27 cellular contexts compared by ENCODE assay signal in genomic region chr3:156406393-156406792, GRCh38.
"Had no signal": no experiment of that assay in that cellular context is flagged by ENCODE, and none has a peak within 500 bp of the region (broad histone marks: within the 10 kb centered on the region; RNA-seq: fewer than 3 reads in every experiment).

No MANE protein-coding gene starts in this region.

- H3K4me3 ChIP-seq: ascending aorta, body of pancreas, SK-N-MC had no signal

- H3K27me3 Mint-ChIP-seq: activated naive CD4-positive, alpha-beta T cell treated with anti-CD3 and anti-CD28 coated beads, Interleukin-2, amount 50 U/mL, for 24 hours had no signal

- H3K9ac ChIP-seq: KMS-11 had no signal

- H3K27ac Mint-ChIP-seq: activated CD4-positive, alpha-beta T cell treated with anti-CD3 and anti-CD28 coated beads for 36 hours; activated CD8-positive, alpha-beta T cell treated with anti-CD3 and anti-CD28 coated beads, Interleukin-2, amount 10 ng/mL, durations not matched to agents 7 days and 5 days; activated naive CD4-positive, alpha-beta T cell treated with anti-CD3 and anti-CD28 coated beads, Interleukin-2, amount 50 U/mL, for 24 hours; activated T-helper 1 cell treated with anti-CD3 and anti-CD28 coated beads, Interleukin-12 subunit alpha, Interleukin-12 subunit beta, Interleukin-2, Interleukin-4 antibody, amounts not matched to agents 30 ng/mL and 10 ng/mL and 1 ng/mL, durations not matched to agents 14 hours and 24 hours and 36 hours; T-cell had no signal

- H3K9me3 Mint-ChIP-seq: activated naive CD4-positive, alpha-beta T cell treated with anti-CD3 and anti-CD28 coated beads, Interleukin-2, amount 50 U/mL, for 24 hours; activated T-helper 1 cell treated with anti-CD3 and anti-CD28 coated beads, Interleukin-12 subunit alpha, Interleukin-12 subunit beta, Interleukin-2, Interleukin-4 antibody, amounts not matched to agents 30 ng/mL and 10 ng/mL and 1 ng/mL, durations not matched to agents 14 hours and 24 hours and 36 hours; T-cell had no signal

- H3K27me3 ChIP-seq: ascending aorta, body of pancreas had no signal

- H3K4me3 Mint-ChIP-seq: activated CD4-positive, alpha-beta T cell treated with anti-CD3 and anti-CD28 coated beads for 36 hours; activated CD8-positive, alpha-beta T cell treated with anti-CD3 and anti-CD28 coated beads, Interleukin-2, amount 10 ng/mL, durations not matched to agents 7 days and 5 days; activated naive CD4-positive, alpha-beta T cell treated with anti-CD3 and anti-CD28 coated beads, Interleukin-2, amount 50 U/mL, for 24 hours; activated T-helper 1 cell treated with anti-CD3 and anti-CD28 coated beads, Interleukin-12 subunit alpha, Interleukin-12 subunit beta, Interleukin-2, Interleukin-4 antibody, amounts not matched to agents 30 ng/mL and 10 ng/mL and 1 ng/mL, durations not matched to agents 14 hours and 24 hours and 36 hours; T-cell had no signal

- H3K36me3 Mint-ChIP-seq: activated naive CD4-positive, alpha-beta T cell treated with anti-CD3 and anti-CD28 coated beads, Interleukin-2, amount 50 U/mL, for 24 hours; T-cell had no signal

- H3K27ac ChIP-seq: ascending aorta, body of pancreas, KMS-11, SK-N-MC, VCaP had no signal

- H3K4me1 ChIP-seq: body of pancreas had no signal

- H3K4me1 Mint-ChIP-seq: activated CD4-positive, alpha-beta T cell treated with anti-CD3 and anti-CD28 coated beads for 36 hours; activated naive CD4-positive, alpha-beta T cell treated with anti-CD3 and anti-CD28 coated beads, Interleukin-2, amount 50 U/mL, for 24 hours; T-cell had no signal

- H3K4me2 ChIP-seq: KMS-11 had no signal

- ATAC-seq: activated CD4-positive, alpha-beta T cell treated with anti-CD3 and anti-CD28 coated beads for 36 hours; activated CD8-positive, alpha-beta T cell treated with anti-CD3 and anti-CD28 coated beads, Interleukin-2, amount 10 ng/mL, durations not matched to agents 7 days and 5 days; body of pancreas; Panc1; Right ventricle myocardium inferior; T-cell had no signal

- DNase-seq: activated CD4-positive, alpha-beta T cell treated with anti-CD3 and anti-CD28 coated beads for 36 hours; activated CD8-positive, alpha-beta memory T cell treated with anti-CD3 and anti-CD28 coated beads, Interleukin-2, amount 50 U/mL, for 48 hours; activated CD8-positive, alpha-beta T cell treated with anti-CD3 and anti-CD28 coated beads, Interleukin-2, amount 10 ng/mL, durations not matched to agents 7 days and 5 days; activated effector memory CD4-positive, alpha-beta T cell treated with Interleukin-2 at 50 U/mL for 16 hours; activated naive CD4-positive, alpha-beta T cell; activated T-cell treated with anti-CD3 and anti-CD28 coated beads, Interleukin-2, amount 50 U/mL, for 1 hour; body of pancreas; NCI-H1092; NCI-H1417; NCI-H1930; NCI-H2171; NCI-H2227 treated with DMSO at 0.1 percent for 48 hours; NCI-H526; NCI-H774; OCI-M1; RPMI8226; T-cell; T-helper 2 cell; T1000 had no signal

- H3K36me3 ChIP-seq: ascending aorta had no signal

- H3K9me3 ChIP-seq: ascending aorta, body of pancreas had no signal
